ENCODE assay signal across 8 cellular contexts in genomic region chr3:194137314-194138097, GRCh38. TPM values are rescaled to one million over a fixed set of nuclear protein-coding genes. Genes with fewer than 3 reads are reported as not detected.
A peak's percentile ranks its signal among the peaks of the same experiment; 100 is the strongest.
DNase-seq lines count a peak whose midpoint lies in the region; ATAC-seq and TF ChIP-seq lines count a peak whose summit lies in the region.

No MANE protein-coding gene starts in this region.

- peak in 1 of 4 donors; percentile 28 for TF ChIP-seq POLR2A in esophagus squamous epithelium (IDR thresholded peaks at IDR 0.05)

- H3K4me1 ChIP-seq in esophagus squamous epithelium, result peaks cover 38 to 92% (median 51%) of the 10 kb centered on the region in 3 donors
- H3K4me1 ChIP-seq in naive thymus-derived CD4-positive, alpha-beta T cell (ENCODE audit: control insufficient read depth in 2 of 2, insufficient read depth in 2 of 2, low read length in 2 of 2), result peaks cover 25 to 45% of the 10 kb centered on the region in 2 donors

- H3K9me3 ChIP-seq in AG04450 (ENCODE audit: control insufficient read depth, insufficient read depth, low read length), result no peaks in the 10 kb centered on the region; the same call in 1 of the 2 replicates
- no peaks in the 10 kb centered on the region for H3K9me3 ChIP-seq in esophagus squamous epithelium
- no peaks in the 10 kb centered on the region for H3K9me3 ChIP-seq in naive thymus-derived CD4-positive, alpha-beta T cell (ENCODE audit: control insufficient read depth in 2 of 3, low read length in 3 of 3)

- 0 to 6% methylated on average over 8 to 19 of the region's 62 CpGs for WGBS in esophagus squamous epithelium, 2 donors

- peaks cover 0 to 8% (median 0%) of the 10 kb centered on the region in 3 donors for H3K36me3 ChIP-seq in esophagus squamous epithelium
- H3K36me3 ChIP-seq in naive thymus-derived CD4-positive, alpha-beta T cell (ENCODE audit: control insufficient read depth in 2 of 3, insufficient read depth in 3 of 3, low read length in 3 of 3), result no peaks in the 10 kb centered on the region

- TF ChIP-seq CTCF in AG04450 (IDR thresholded peaks at IDR 0.05; ENCODE audit: low read depth, low read length) (peak; percentile 38), esophagus squamous epithelium (IDR thresholded peaks at IDR 0.05) (peak in 5 of 6 experiments; percentile 18 to 52 (median 34))

- peak overlapping the region in 4 of 9 donors; percentile 15 to 85 (median 70) for H3K27ac Mint-ChIP-seq in naive thymus-derived CD4-positive, alpha-beta T cell

- ATAC-seq in GM18498 (IDR thresholded peaks at IDR 0.05; ENCODE audit: unreplicated experiment) (peak; percentile 34), HG02970 (IDR thresholded peaks at IDR 0.05; ENCODE audit: low FRiP score, unreplicated experiment) (peak; percentile 36)
- ATAC-seq in naive thymus-derived CD4-positive, alpha-beta T cell, result peak; percentile 56

- peaks cover 0 to 3% (median 0%) of the 10 kb centered on the region in 11 donors for H3K9me3 Mint-ChIP-seq in naive thymus-derived CD4-positive, alpha-beta T cell

- peak overlapping the region; percentile 95 for H3K27ac ChIP-seq in AG04450 (ENCODE audit: low read depth, low read length)
- peak overlapping the region; percentile 94 to 98 (median 96) for H3K27ac ChIP-seq in esophagus squamous epithelium
- H3K27ac ChIP-seq in naive thymus-derived CD4-positive, alpha-beta T cell (ENCODE audit: low read depth, low read length), result no peak overlapping the region

- H3K27me3 Mint-ChIP-seq in naive thymus-derived CD4-positive, alpha-beta T cell, result peaks cover 0 to 63% (median 41%) of the 10 kb centered on the region in 5 donors

- peak overlapping the region; percentile 79 to 93 (median 88) for H3K4me3 Mint-ChIP-seq in naive thymus-derived CD4-positive, alpha-beta T cell

- H3K4me1 Mint-ChIP-seq in naive thymus-derived CD4-positive, alpha-beta T cell, result peaks cover 37 to 57% (median 48%) of the 10 kb centered on the region in 7 donors

- CTCF ChIA-PET in AG04450 (lab: Charles Lee), result interaction anchor here (0.6 to 3.2 kb wide), 4 partner anchors 178 to 1037 kb away, joined by 3 to 25 read pairs (median 18); no protein-coding TSS in a partner anchor
- CTCF ChIA-PET in naive thymus-derived CD4-positive, alpha-beta T cell (lab: Charles Lee), result interaction anchor here (2.3 to 3.9 kb wide), 3 partner anchors 179 to 472 kb away, joined by 5 to 12 read pairs (median 7); no protein-coding TSS in a partner anchor

- intact Hi-C loops in esophagus squamous epithelium (cut with DNase I), result loop anchor here (5.0 to 10.0 kb wide), 2 partner anchors 180 to 353 kb away; no protein-coding TSS in a partner anchor
- intact Hi-C loops in naive thymus-derived CD4-positive, alpha-beta T cell (cut with micrococcal nuclease), result loop anchor here (1.0 to 10.0 kb wide), 16 partner anchors 67 to 1243 kb away; partner anchors contain the start of genes OPA1 (in 2 of the 2), ATP13A3 (in 1 of the 2) and FAM43A (in 1 of the 2)

- peaks cover 0 to 8% (median 0%) of the 10 kb centered on the region in 5 donors for H3K36me3 Mint-ChIP-seq in naive thymus-derived CD4-positive, alpha-beta T cell

- H3K4me3 ChIP-seq in AG04450 (ENCODE audit: low read depth, low read length), result peak overlapping the region; percentile 65
- H3K4me3 ChIP-seq in esophagus squamous epithelium, result peak overlapping the region; percentile 53 to 88 (median 70)
- H3K4me3 ChIP-seq in naive thymus-derived CD4-positive, alpha-beta T cell (ENCODE audit: low read length), result peak overlapping the region; percentile 66

- DNase-seq in AG04450 (ENCODE audit: low read depth, low spot score) (no peak), NCI-H345 treated with DMSO at 0.1 percent for 48 hours (lab: John Stamatoyannopoulos, UW; ENCODE audit: unreplicated experiment) (peak; percentile 33), activated T-cell treated with anti-CD3 and anti-CD28 coated beads for 1 hour (ENCODE audit: low read depth) (peak; percentile 24), esophagus squamous epithelium (lab: John Stamatoyannopoulos, UW) (no peak), ureter (ENCODE audit: low spot score) (peak; percentile 79)
- peak in 7 of 9 donors; percentile 33 to 55 (median 35) for DNase-seq in naive thymus-derived CD4-positive, alpha-beta T cell

- POLR2A ChIA-PET in AG04450 (lab: Yijun Ruan, JAX), result interaction anchor here (1.6 kb wide), 1 partner anchor 178 kb away, joined by 4 read pairs; no protein-coding TSS in a partner anchor
- POLR2A ChIA-PET in naive thymus-derived CD4-positive, alpha-beta T cell (lab: Charles Lee), result interaction anchor here (1.0 kb wide), 1 partner anchor 357 kb away, joined by 3 read pairs; no protein-coding TSS in a partner anchor

- H3K27me3 ChIP-seq in AG04450 (ENCODE audit: control insufficient read depth, insufficient read depth, low read length) (peaks cover 6% of the 10 kb centered on the region), esophagus squamous epithelium (no peaks in the 10 kb centered on the region)
- H3K27me3 ChIP-seq in naive thymus-derived CD4-positive, alpha-beta T cell (ENCODE audit: control insufficient read depth in 2 of 2, insufficient read depth in 2 of 2, low read length in 2 of 2), result peaks cover 6 to 15% of the 10 kb centered on the region in 2 donors

RNA-seq across cellular contexts. Expression of gene HES1, which starts 1.6 kb away (rescaled TPM):
- 1.3 and 1.9 TPM in 2 replicates for polyA plus RNA-seq in AG04450 (2011; rRNA removed)
- 3.1 and 4.9 TPM in 2 replicates for polyA minus RNA-seq in AG04450 (2011; rRNA and poly(A)+ RNA removed)
- 10 to 100 TPM; 38.6 to 92.1 (median 75.4) TPM for total RNA-seq in esophagus squamous epithelium
- total RNA-seq in naive thymus-derived CD4-positive, alpha-beta T cell, result 1 to 10 TPM in 3 of 5 experiments, not detected in 2; 3.9 to 4.2 (median 4.2) TPM
- not detected for polyA plus RNA-seq in naive thymus-derived CD4-positive, alpha-beta T cell
- 230 TPM for total RNA-seq in ureter

Comparison
In these comparisons a context has a peak if more than half of its experiments do, and no peak if none do; other contexts are left out.
1. DNase-seq: peak in NCI-H345 treated with DMSO at 0.1 percent for 48 hours (single experiment), activated T-cell treated with anti-CD3 and anti-CD28 coated beads for 1 hour (single experiment), naive thymus-derived CD4-positive, alpha-beta T cell (7 of 9) and ureter (single experiment); none in AG04450 (single experiment) and esophagus squamous epithelium (single experiment).
2. RNA of gene HES1, which starts 1.6 kb away (total RNA-seq): 230 TPM in ureter (single experiment) and 38.6 to 92.1 TPM in esophagus squamous epithelium; 3.9 to 4.2 TPM in naive thymus-derived CD4-positive, alpha-beta T cell; every median in the first group is over 4 times any median in the second.
3. Peak in every context shown above with its lines, with median percentiles within 50 percentile points of each other: H3K4me3 ChIP-seq and ATAC-seq.